ENCODE assay signal across 13 cellular contexts in the genomic region with DNA sequence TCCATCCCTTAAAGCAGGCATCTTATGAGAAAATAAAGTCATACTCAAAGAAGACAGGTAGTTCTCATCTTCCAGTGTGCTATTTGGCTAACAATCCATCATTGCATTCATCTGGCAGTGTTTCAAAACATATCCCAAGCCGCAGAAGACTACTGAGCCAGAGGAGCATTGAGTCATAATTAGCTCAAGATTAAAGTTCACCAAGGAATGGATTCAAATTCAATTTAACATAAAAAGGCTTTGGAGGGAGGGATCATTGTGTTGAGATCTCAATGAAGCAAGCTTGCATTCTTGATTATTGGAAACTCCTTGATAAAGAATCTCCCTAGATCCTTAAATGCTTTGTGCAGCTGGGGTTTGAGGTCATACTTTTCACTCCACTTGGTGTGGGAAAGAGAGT.
DNase-seq lines count a peak whose midpoint lies in the region; ATAC-seq, FAIRE-seq and TF ChIP-seq lines count a peak whose summit lies in the region.
"Had no signal": no experiment of that assay in that cellular context is flagged by ENCODE, and none has a peak within 500 bp of the region (broad histone marks: within the 10 kb centered on the region; RNA-seq: fewer than 3 reads in every experiment).

No MANE protein-coding gene starts in this region.

- DNase-seq in HCEC 1CT (peak; percentile 74), RCC 7860 (ENCODE audit: low spot score) (peak; percentile 60), epithelial cell of esophagus (ENCODE audit: low read depth) (peak; percentile 58), renal cortical epithelial cell (ENCODE audit: low read depth) (peak; percentile 54), cerebellar cortex (ENCODE audit: low spot score) (no peak), NCI-H2107 treated with DMSO at 0.1 percent for 48 hours (lab: John Stamatoyannopoulos, UW; ENCODE audit: unreplicated experiment) (no peak), iPS-NIHi11 (ENCODE audit: low spot score) (no peak)
- DNase-seq: MM.1S; stimulated activated CD4-positive, alpha-beta T cell treated with anti-CD3 and anti-CD28 coated beads, Interleukin-1b, Interleukin-23, amount 100 ng/mL, for 48 hours; stimulated activated CD8-positive, alpha-beta memory T cell treated with anti-CD3 and anti-CD28 coated beads, Interleukin-4, amount 100 ng/mL, for 48 hours; thyroid gland had no signal

- peak; percentile 93 for FAIRE-seq in RCC 7860 (lab: Jason Lieb, UNC)

- no peak for ATAC-seq in HG03045 (IDR thresholded peaks at IDR 0.05; ENCODE audit: unreplicated experiment)

- no peak for TF ChIP-seq CTCF in epithelial cell of esophagus (IDR thresholded peaks at IDR 0.05; ENCODE audit: insufficient read depth, low read depth, low read length, missing control alignments)

- no peak overlapping the region for H3K4me3 ChIP-seq in epithelial cell of esophagus (ENCODE audit: low read length)
- H3K4me3 ChIP-seq: right atrium auricular region, thyroid gland had no signal

Comparison
In these comparisons a context has a peak if more than half of its experiments do, and no peak if none do; other contexts are left out.
1. DNase-seq: peak in HCEC 1CT (single experiment), RCC 7860 (single experiment), epithelial cell of esophagus (single experiment) and renal cortical epithelial cell (single experiment); none in cerebellar cortex (single experiment), NCI-H2107 treated with DMSO at 0.1 percent for 48 hours (single experiment) and iPS-NIHi11 (single experiment).